ENCODE assay signal across 13 cellular contexts in genomic region chr12:102474438-102475064, GRCh38. TPM values are rescaled to one million over a fixed set of nuclear protein-coding genes. Genes with fewer than 3 reads are reported as not detected.
DNase-seq lines count a peak whose midpoint lies in the region; ATAC-seq and TF ChIP-seq lines count a peak whose summit lies in the region.
"Had no signal": no experiment of that assay in that cellular context is flagged by ENCODE, and none has a peak within 500 bp of the region (broad histone marks: within the 10 kb centered on the region; RNA-seq: fewer than 3 reads in every experiment).

No MANE protein-coding gene starts in this region.

- BruUV-seq in mammary epithelial cell (replicated peaks; lab: Mats Ljungman, UMichigan): no TSS peak

- 90% methylated on average over 3 of the region's 3 CpGs for WGBS in mammary epithelial cell (ENCODE audit: low coverage, missing lambda C conversion rate)

- in situ Hi-C loops in mammary epithelial cell (cut with MboI; ENCODE audit: low sequenced_read_pairs in 2 of 2): loop anchor here (25.0 kb wide), 2 partner anchors 512 to 537 kb away; no protein-coding TSS in a partner anchor

- intact Hi-C loops in mammary epithelial cell (cut with micrococcal nuclease): no loop called here

- H3K79me2 ChIP-seq in mammary epithelial cell (ENCODE audit: insufficient read depth, low read length): no peaks in the 10 kb centered on the region

- H3K27ac ChIP-seq in mammary epithelial cell (ENCODE audit: insufficient read depth, low read depth, low read length): no peak overlapping the region
- H3K27ac ChIP-seq: ascending aorta, left ventricle myocardium inferior, RWPE1 had no signal

- H3K9me3 ChIP-seq in mammary epithelial cell (replicated peaks; ENCODE audit: insufficient read depth, low read length) (no peaks in the 10 kb centered on the region), MG63 (no peaks in the 10 kb centered on the region)
- H3K9me3 ChIP-seq: ascending aorta, left ventricle myocardium inferior had no signal

- H3K9ac ChIP-seq in mammary epithelial cell (ENCODE audit: insufficient read depth, low read length): no peak overlapping the region

- H2AFZ ChIP-seq in mammary epithelial cell (ENCODE audit: low read depth, low read length): no peak overlapping the region

- no peaks in the 10 kb centered on the region for H4K20me1 ChIP-seq in mammary epithelial cell (ENCODE audit: insufficient read depth, low read length)

- H3K4me3 ChIP-seq in mammary epithelial cell (replicated peaks in 1 of 3; ENCODE audit: insufficient read depth in 1 of 3, low read depth in 2 of 3, low read length in 3 of 3) (no peak overlapping the region), skeletal muscle cell (ENCODE audit: low read depth, low read length) (no peak overlapping the region), MG63 (no peak overlapping the region)
- H3K4me3 ChIP-seq: ascending aorta, left ventricle myocardium inferior had no signal

- dilution Hi-C loops in mammary epithelial cell (cut with HindIII; ENCODE audit: low sequenced_read_pairs): no loop called here

- H3K4me2 ChIP-seq in mammary epithelial cell (ENCODE audit: insufficient read depth, low read depth, low read length): no peak overlapping the region

- no peaks in the 10 kb centered on the region for H3K36me3 ChIP-seq in mammary epithelial cell (ENCODE audit: insufficient read depth, low read length)
- no peaks in the 10 kb centered on the region for H3K36me3 ChIP-seq in MG63
- H3K36me3 ChIP-seq: ascending aorta, left ventricle myocardium inferior had no signal

- TF ChIP-seq CTCF in mammary epithelial cell (conservative IDR thresholded peaks at IDR 0.05 in 1 of 2, IDR thresholded peaks at IDR 0.05 in 1 of 2; ENCODE audit: extremely low read depth in 1 of 2, insufficient read depth in 1 of 2, low read depth in 1 of 2, low read length in 2 of 2): no peak

- ATAC-seq in GM21786 (IDR thresholded peaks at IDR 0.05; ENCODE audit: unreplicated experiment): no peak

- DNase-seq in NCI-H2171 treated with DMSO at 0.1 percent for 48 hours (lab: John Stamatoyannopoulos, UW) (peak; percentile 47), NCI-H2171 (lab: John Stamatoyannopoulos, UW) (no peak), NCI-H345 treated with DMSO at 0.1 percent for 48 hours (lab: John Stamatoyannopoulos, UW; ENCODE audit: unreplicated experiment) (peak; percentile 25), mammary epithelial cell (peak; percentile 3), skeletal muscle cell (ENCODE audit: low read depth) (peak; percentile 2), MG63 (no peak), GDM1 (lab: John Stamatoyannopoulos, UW) (no peak)
- DNase-seq: activated B cell treated with CpG ODN at 0.5 μM for 24 hours, left ventricle myocardium inferior, NCI-H187 had no signal

- CTCF ChIA-PET in mammary epithelial cell (lab: Charles Lee; ENCODE audit: low non-redundant PET): no interaction called here

- H3K4me1 ChIP-seq in mammary epithelial cell (ENCODE audit: insufficient read depth, low read length): peaks cover 8% of the 10 kb centered on the region

- H3K27me3 ChIP-seq in mammary epithelial cell (ENCODE audit: insufficient read depth, low read length) (no peaks in the 10 kb centered on the region), MG63 (no peaks in the 10 kb centered on the region)
- H3K27me3 ChIP-seq: ascending aorta had no signal

RNA-seq across cellular contexts. Expression of gene IGF1, which starts 5.8 kb away (rescaled TPM):
- total RNA-seq in mammary epithelial cell: not detected
- not detected for polyA plus RNA-seq in mammary epithelial cell
- polyA minus RNA-seq in mammary epithelial cell: not detected
- total RNA-seq in MG63 (2014; rRNA removed; shearing (Covaris generic); ENCODE audit: low replicate concordance): not detected in 2 replicates
- total RNA-seq: activated B cell treated with CpG ODN at 0.5 μM for 24 hours had no signal

Comparison
In these comparisons a context has a peak if more than half of its experiments do, and no peak if none do; other contexts are left out.
1. DNase-seq: peak in NCI-H2171 treated with DMSO at 0.1 percent for 48 hours (single experiment), NCI-H345 treated with DMSO at 0.1 percent for 48 hours (single experiment), mammary epithelial cell (single experiment) and skeletal muscle cell (single experiment); none in NCI-H2171 (single experiment), MG63 (single experiment) and GDM1 (single experiment).